ENCODE assay signal across 15 cellular contexts in the genomic region with DNA sequence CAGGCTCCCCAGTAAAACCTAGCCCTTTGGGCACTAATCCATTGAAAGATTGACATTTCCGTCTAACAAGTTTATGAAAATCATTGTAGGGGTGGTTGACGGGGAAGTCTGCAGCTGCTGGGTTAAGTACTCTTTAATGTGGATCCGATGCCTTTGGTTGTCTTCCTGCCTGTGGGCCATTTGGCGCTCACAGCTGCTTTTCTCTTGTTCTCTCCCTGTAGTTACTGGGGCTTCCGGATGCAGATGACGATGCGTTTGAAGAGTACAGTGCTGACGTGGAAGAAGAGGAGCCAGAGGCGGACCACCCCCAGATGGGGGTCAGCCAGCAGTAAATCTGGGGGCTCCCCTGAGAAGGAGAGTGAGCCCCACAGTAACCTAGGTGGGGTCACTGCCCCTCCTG. TPM values are rescaled to one million over a fixed set of nuclear protein-coding genes. Genes with fewer than 3 reads are reported as not detected.
DNase-seq lines count a peak whose midpoint lies in the region; ATAC-seq and TF ChIP-seq lines count a peak whose summit lies in the region.
"Had no signal": no experiment of that assay in that cellular context is flagged by ENCODE, and none has a peak within 500 bp of the region (broad histone marks: within the 10 kb centered on the region; RNA-seq: fewer than 3 reads in every experiment).

No MANE protein-coding gene starts in this region.

- H3K36me3 ChIP-seq in GM23338 (ENCODE audit: insufficient read depth) (no peaks in the 10 kb centered on the region), Peyer's patch (no peaks in the 10 kb centered on the region)

- no peaks in the 10 kb centered on the region for H3K27me3 ChIP-seq in GM23338 (ENCODE audit: insufficient read depth)
- H3K27me3 ChIP-seq in Peyer's patch, result no peaks in the 10 kb centered on the region
- H3K27me3 ChIP-seq: foreskin keratinocyte, spleen had no signal

- CTCF ChIA-PET in activated CD4-positive, alpha-beta memory T cell treated with anti-CD3 and anti-CD28 coated beads for 36 hours (lab: Charles Lee), result interaction anchor here (1.3 kb wide), 1 partner anchor 23 kb away, joined by 4 read pairs; the partner anchor contains the start of gene MTURN
- CTCF ChIA-PET in activated CD4-positive, alpha-beta memory T cell treated with anti-CD3 and anti-CD28 coated beads, Interleukin-2, amount 10 ng/mL, durations not matched to agents 7 days and 5 days (lab: Charles Lee), result no interaction called here

- TF ChIP-seq CTCF in GM23338 (conservative IDR thresholded peaks at IDR 0.05; ENCODE audit: low read depth in 2 of 2) (no peak), glutamatergic neuron (IDR thresholded peaks at IDR 0.05; ENCODE audit: partially characterized antibody, unreplicated experiment) (no peak), Peyer's patch (IDR thresholded peaks at IDR 0.05) (no peak)

- H3K27ac Mint-ChIP-seq in activated CD4-positive, alpha-beta memory T cell treated with anti-CD3 and anti-CD28 coated beads for 36 hours, result no peak overlapping the region
- no peak overlapping the region for H3K27ac Mint-ChIP-seq in activated CD4-positive, alpha-beta memory T cell treated with anti-CD3 and anti-CD28 coated beads, Interleukin-2, amount 10 ng/mL, durations not matched to agents 7 days and 5 days
- H3K27ac Mint-ChIP-seq in GM23338 (peak overlapping the region; percentile 49; the same call in 1 of the 2 replicates), glutamatergic neuron (ENCODE audit: unreplicated experiment) (peak overlapping the region; percentile 1)
- H3K27ac Mint-ChIP-seq: naive B cell had no signal

- no peaks in the 10 kb centered on the region for H3K9me2 ChIP-seq in GM23338 (ENCODE audit: insufficient read depth)

- H3K36me3 Mint-ChIP-seq in activated CD4-positive, alpha-beta memory T cell treated with anti-CD3 and anti-CD28 coated beads for 36 hours, result no peaks in the 10 kb centered on the region
- no peaks in the 10 kb centered on the region for H3K36me3 Mint-ChIP-seq in activated CD4-positive, alpha-beta memory T cell treated with anti-CD3 and anti-CD28 coated beads, Interleukin-2, amount 10 ng/mL, durations not matched to agents 7 days and 5 days (ENCODE audit: low read depth)
- H3K36me3 Mint-ChIP-seq in GM23338 (ENCODE audit: low read depth) (no peaks in the 10 kb centered on the region), glutamatergic neuron (ENCODE audit: unreplicated experiment) (no peaks in the 10 kb centered on the region)
- H3K36me3 Mint-ChIP-seq: naive B cell had no signal

- no peaks in the 10 kb centered on the region for H3K27me3 Mint-ChIP-seq in activated CD4-positive, alpha-beta memory T cell treated with anti-CD3 and anti-CD28 coated beads for 36 hours
- H3K27me3 Mint-ChIP-seq in activated CD4-positive, alpha-beta memory T cell treated with anti-CD3 and anti-CD28 coated beads, Interleukin-2, amount 10 ng/mL, durations not matched to agents 7 days and 5 days, result no peaks in the 10 kb centered on the region
- H3K27me3 Mint-ChIP-seq in GM23338 (ENCODE audit: insufficient read depth, low read depth, poor library complexity) (no peaks in the 10 kb centered on the region), glutamatergic neuron (ENCODE audit: unreplicated experiment) (peaks cover 2% of the 10 kb centered on the region)

- peaks cover 25% of the 10 kb centered on the region for H3K4me1 Mint-ChIP-seq in activated CD4-positive, alpha-beta memory T cell treated with anti-CD3 and anti-CD28 coated beads for 36 hours (ENCODE audit: low read depth)
- peaks cover 29% of the 10 kb centered on the region for H3K4me1 Mint-ChIP-seq in activated CD4-positive, alpha-beta memory T cell treated with anti-CD3 and anti-CD28 coated beads, Interleukin-2, amount 10 ng/mL, durations not matched to agents 7 days and 5 days
- H3K4me1 Mint-ChIP-seq in GM23338 (peaks cover 45% of the 10 kb centered on the region), glutamatergic neuron (ENCODE audit: low read depth, unreplicated experiment) (peaks cover 37% of the 10 kb centered on the region)

- H3K9me3 ChIP-seq in Peyer's patch, result no peaks in the 10 kb centered on the region
- H3K9me3 ChIP-seq: left ventricle myocardium inferior, spleen had no signal

- H3K4me1 ChIP-seq in GM23338 (ENCODE audit: insufficient read depth) (peaks cover 29% of the 10 kb centered on the region), Peyer's patch (peaks cover 0 to 5% (median 2%) of the 10 kb centered on the region in 4 donors)
- H3K4me1 ChIP-seq: foreskin keratinocyte had no signal

- POLR2A ChIA-PET in activated CD4-positive, alpha-beta memory T cell treated with anti-CD3 and anti-CD28 coated beads for 36 hours (lab: Charles Lee), result no interaction called here
- POLR2A ChIA-PET in activated CD4-positive, alpha-beta memory T cell treated with anti-CD3 and anti-CD28 coated beads, Interleukin-2, amount 10 ng/mL, durations not matched to agents 7 days and 5 days (lab: Charles Lee), result interaction anchor here (1.0 to 1.4 kb wide), 2 partner anchors 13 to 321 kb away, joined by 3 read pairs; partner anchors contain the start of gene NOD1

- no peaks in the 10 kb centered on the region; the same call in 1 of the 2 replicates for H4K20me1 ChIP-seq in GM23338 (replicated peaks; ENCODE audit: insufficient read depth)

- no peaks in the 10 kb centered on the region for H3K79me2 ChIP-seq in GM23338 (replicated peaks; ENCODE audit: insufficient read depth)

- no peak overlapping the region for H3K4me3 Mint-ChIP-seq in activated CD4-positive, alpha-beta memory T cell treated with anti-CD3 and anti-CD28 coated beads for 36 hours
- H3K4me3 Mint-ChIP-seq in activated CD4-positive, alpha-beta memory T cell treated with anti-CD3 and anti-CD28 coated beads, Interleukin-2, amount 10 ng/mL, durations not matched to agents 7 days and 5 days, result no peak overlapping the region
- H3K4me3 Mint-ChIP-seq in GM23338, result no peak overlapping the region
- H3K4me3 Mint-ChIP-seq in glutamatergic neuron (ENCODE audit: unreplicated experiment), result no peak overlapping the region
- H3K4me3 Mint-ChIP-seq: naive B cell had no signal

- intact Hi-C loops in activated CD4-positive, alpha-beta memory T cell treated with anti-CD3 and anti-CD28 coated beads for 36 hours (cut with micrococcal nuclease), result no loop called here
- intact Hi-C loops in Right ventricle myocardium inferior (cut with DNase I), result no loop called here

- no peak overlapping the region for H2AFZ ChIP-seq in GM23338

- TF ChIP-seq POLR2A in Peyer's patch (IDR thresholded peaks at IDR 0.05), result no peak

- H3F3A ChIP-seq in GM23338 (replicated peaks; ENCODE audit: low read depth), result no peaks in the 10 kb centered on the region

- H3K9me3 Mint-ChIP-seq in activated CD4-positive, alpha-beta memory T cell treated with anti-CD3 and anti-CD28 coated beads for 36 hours, result no peaks in the 10 kb centered on the region
- no peaks in the 10 kb centered on the region for H3K9me3 Mint-ChIP-seq in activated CD4-positive, alpha-beta memory T cell treated with anti-CD3 and anti-CD28 coated beads, Interleukin-2, amount 10 ng/mL, durations not matched to agents 7 days and 5 days
- H3K9me3 Mint-ChIP-seq in GM23338 (no peaks in the 10 kb centered on the region), glutamatergic neuron (ENCODE audit: unreplicated experiment) (peaks cover 2% of the 10 kb centered on the region)
- H3K9me3 Mint-ChIP-seq: naive B cell had no signal

- H3K27ac ChIP-seq in GM23338 (ENCODE audit: low read depth) (peak overlapping the region; percentile 32; the same call in 1 of the 2 replicates), Peyer's patch (no peak overlapping the region)
- H3K27ac ChIP-seq: foreskin keratinocyte, left ventricle myocardium inferior, spleen had no signal

- peak; percentile 32 for DNase-seq in activated CD4-positive, alpha-beta memory T cell treated with anti-CD3 and anti-CD28 coated beads for 36 hours
- DNase-seq in activated CD4-positive, alpha-beta memory T cell treated with anti-CD3 and anti-CD28 coated beads, Interleukin-2, amount 10 ng/mL, durations not matched to agents 7 days and 5 days, result no peak
- DNase-seq in GM23338 (ENCODE audit: low spot score), result no peak
- DNase-seq in activated CD4-positive, alpha-beta T cell treated with anti-CD3 and anti-CD28 coated beads, Interleukin-2, amount 50 U/mL, for 1 hour, result peak; percentile 27
- DNase-seq in glutamatergic neuron, result no peak
- DNase-seq in effector CD8-positive, alpha-beta T cell (lab: John Stamatoyannopoulos, UW), result no peak
- no peak for DNase-seq in Peyer's patch
- no peak for DNase-seq in Right ventricle myocardium inferior (ENCODE audit: missing footprints)
- DNase-seq: Calu3, foreskin keratinocyte, left ventricle myocardium inferior, naive B cell, SHP77 treated with DMSO at 0.1 percent for 48 hours, spleen, T-helper 9 cell had no signal

- ATAC-seq in GM23338, result no peak; the same call in 2 of the 3 replicates
- ATAC-seq in Right ventricle myocardium inferior, result no peak
- ATAC-seq: foreskin keratinocyte had no signal

- 0 out of 2 replicates have a peak overlapping the region, but pooled peaks have one; percentile 26 for H3K4me2 ChIP-seq in GM23338

- H3K4me3 ChIP-seq in GM23338, result no peak overlapping the region
- H3K4me3 ChIP-seq in Peyer's patch, result no peak overlapping the region
- H3K4me3 ChIP-seq: left ventricle myocardium inferior, spleen had no signal

TF ChIP-seq in GM23338, 12 proteins besides CTCF, POLR2A, EP300 and RAD21 (continues in another document):
- TF ChIP-seq EZH2 (IDR thresholded peaks at IDR 0.05; ENCODE audit: low read depth, unreplicated experiment), result no peak
- no peak for TF ChIP-seq POLR2AphosphoS5 (IDR thresholded peaks at IDR 0.05; ENCODE audit: low read depth)
- TF ChIP-seq, protein P1, sequence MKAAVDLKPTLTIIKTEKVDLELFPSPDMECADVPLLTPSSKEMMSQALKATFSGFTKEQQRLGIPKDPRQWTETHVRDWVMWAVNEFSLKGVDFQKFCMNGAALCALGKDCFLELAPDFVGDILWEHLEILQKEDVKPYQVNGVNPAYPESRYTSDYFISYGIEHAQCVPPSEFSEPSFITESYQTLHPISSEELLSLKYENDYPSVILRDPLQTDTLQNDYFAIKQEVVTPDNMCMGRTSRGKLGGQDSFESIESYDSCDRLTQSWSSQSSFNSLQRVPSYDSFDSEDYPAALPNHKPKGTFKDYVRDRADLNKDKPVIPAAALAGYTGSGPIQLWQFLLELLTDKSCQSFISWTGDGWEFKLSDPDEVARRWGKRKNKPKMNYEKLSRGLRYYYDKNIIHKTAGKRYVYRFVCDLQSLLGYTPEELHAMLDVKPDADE (IDR thresholded peaks at IDR 0.05), result no peak
- no peak for TF ChIP-seq ZNF114 (CRISPR knock-in tag; IDR thresholded peaks at IDR 0.05)
- TF ChIP-seq STAT1 (IDR thresholded peaks at IDR 0.05; ENCODE audit: unreplicated experiment), result no peak

RNA-seq across cellular contexts. Expression of gene MTURN, which starts 22.4 kb away (rescaled TPM):
- 1 to 10 TPM; 3.1 to 3.7 TPM for total RNA-seq in activated CD4-positive, alpha-beta memory T cell treated with anti-CD3 and anti-CD28 coated beads for 36 hours
- total RNA-seq in activated CD4-positive, alpha-beta memory T cell treated with anti-CD3 and anti-CD28 coated beads, Interleukin-2, amount 10 ng/mL, durations not matched to agents 7 days and 5 days, result 1 to 10 TPM; 2.3 to 2.7 TPM
- 4.7 and 8.7 TPM in 2 replicates for total RNA-seq in GM23338 (2014; rRNA removed; shearing (Covaris generic))
- polyA plus RNA-seq in GM23338 (2016; fragmentation: Nextera tagmentation; extraction: Ambion mirVana), result 3.0 and 3.1 TPM in 2 replicates
- total RNA-seq in glutamatergic neuron (ENCODE audit: unreplicated experiment) (32.6 TPM), Peyer's patch (10 to 100 TPM in 3 of 4 donors, 1 to 10 TPM in 1; 2.3 to 18.2 (median 13.8) TPM), Right ventricle myocardium inferior (15.7 TPM)

Comparison
In these comparisons a context has a peak if more than half of its experiments do, and no peak if none do; other contexts are left out.
1. DNase-seq: peak in activated CD4-positive, alpha-beta memory T cell treated with anti-CD3 and anti-CD28 coated beads for 36 hours (single experiment) and activated CD4-positive, alpha-beta T cell treated with anti-CD3 and anti-CD28 coated beads, Interleukin-2, amount 50 U/mL, for 1 hour (single experiment); none in activated CD4-positive, alpha-beta memory T cell treated with anti-CD3 and anti-CD28 coated beads, Interleukin-2, amount 10 ng/mL, durations not matched to agents 7 days and 5 days (single experiment), GM23338 (single experiment), glutamatergic neuron (single experiment), effector CD8-positive, alpha-beta T cell (single experiment), Peyer's patch (0 of 3) and Right ventricle myocardium inferior (single experiment).
2. H3K27ac Mint-ChIP-seq: peak in GM23338 (single experiment) and glutamatergic neuron (single experiment); none in activated CD4-positive, alpha-beta memory T cell treated with anti-CD3 and anti-CD28 coated beads for 36 hours (single experiment) and activated CD4-positive, alpha-beta memory T cell treated with anti-CD3 and anti-CD28 coated beads, Interleukin-2, amount 10 ng/mL, durations not matched to agents 7 days and 5 days (single experiment).